In the genomic region with DNA sequence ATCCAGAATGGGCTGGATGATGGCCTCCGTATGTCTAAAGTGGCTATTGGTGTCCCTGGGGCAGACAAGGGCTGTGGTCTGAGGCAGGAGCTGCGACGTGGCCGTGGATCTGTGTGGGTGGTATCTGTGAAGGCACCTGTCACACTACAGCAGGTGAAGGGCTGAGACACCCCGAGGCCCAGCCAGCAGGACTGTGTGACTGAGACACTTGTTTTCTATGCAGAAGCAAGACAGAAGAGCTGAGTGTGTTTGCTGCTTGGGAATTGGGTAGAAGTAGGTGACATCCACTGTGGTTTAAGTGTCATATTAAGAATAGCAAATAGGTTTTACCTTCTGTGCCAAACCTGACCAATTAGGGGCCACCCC, we compare ENCODE assay signal across 1 cellular context.
A peak's percentile ranks its signal among the peaks of the same experiment; 100 is the strongest.
TF ChIP-seq lines count a peak whose summit lies in the region.

No MANE protein-coding gene starts in this region.

TF ChIP-seq in GM12878, 131 proteins besides CTCF, POLR2A, EP300 and RAD21:
- no peak for TF ChIP-seq MTA3 (IDR thresholded peaks at IDR 0.05; ENCODE audit: borderline replicate concordance, low read length)
- no peak for TF ChIP-seq JUNB (IDR thresholded peaks at IDR 0.05)
- TF ChIP-seq, protein P1, sequence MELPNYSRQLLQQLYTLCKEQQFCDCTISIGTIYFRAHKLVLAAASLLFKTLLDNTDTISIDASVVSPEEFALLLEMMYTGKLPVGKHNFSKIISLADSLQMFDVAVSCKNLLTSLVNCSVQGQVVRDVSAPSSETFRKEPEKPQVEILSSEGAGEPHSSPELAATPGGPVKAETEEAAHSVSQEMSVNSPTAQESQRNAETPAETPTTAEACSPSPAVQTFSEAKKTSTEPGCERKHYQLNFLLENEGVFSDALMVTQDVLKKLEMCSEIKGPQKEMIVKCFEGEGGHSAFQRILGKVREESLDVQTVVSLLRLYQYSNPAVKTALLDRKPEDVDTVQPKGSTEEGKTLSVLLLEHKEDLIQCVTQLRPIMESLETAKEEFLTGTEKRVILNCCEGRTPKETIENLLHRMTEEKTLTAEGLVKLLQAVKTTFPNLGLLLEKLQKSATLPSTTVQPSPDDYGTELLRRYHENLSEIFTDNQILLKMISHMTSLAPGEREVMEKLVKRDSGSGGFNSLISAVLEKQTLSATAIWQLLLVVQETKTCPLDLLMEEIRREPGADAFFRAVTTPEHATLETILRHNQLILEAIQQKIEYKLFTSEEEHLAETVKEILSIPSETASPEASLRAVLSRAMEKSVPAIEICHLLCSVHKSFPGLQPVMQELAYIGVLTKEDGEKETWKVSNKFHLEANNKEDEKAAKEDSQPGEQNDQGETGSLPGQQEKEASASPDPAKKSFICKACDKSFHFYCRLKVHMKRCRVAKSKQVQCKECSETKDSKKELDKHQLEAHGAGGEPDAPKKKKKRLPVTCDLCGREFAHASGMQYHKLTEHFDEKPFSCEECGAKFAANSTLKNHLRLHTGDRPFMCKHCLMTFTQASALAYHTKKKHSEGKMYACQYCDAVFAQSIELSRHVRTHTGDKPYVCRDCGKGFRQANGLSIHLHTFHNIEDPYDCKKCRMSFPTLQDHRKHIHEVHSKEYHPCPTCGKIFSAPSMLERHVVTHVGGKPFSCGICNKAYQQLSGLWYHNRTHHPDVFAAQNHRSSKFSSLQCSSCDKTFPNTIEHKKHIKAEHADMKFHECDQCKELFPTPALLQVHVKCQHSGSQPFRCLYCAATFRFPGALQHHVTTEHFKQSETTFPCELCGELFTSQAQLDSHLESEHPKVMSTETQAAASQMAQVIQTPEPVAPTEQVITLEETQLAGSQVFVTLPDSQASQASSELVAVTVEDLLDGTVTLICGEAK (IDR thresholded peaks at IDR 0.05; ENCODE audit: borderline replicate concordance): no peak
- TF ChIP-seq, protein P2, sequence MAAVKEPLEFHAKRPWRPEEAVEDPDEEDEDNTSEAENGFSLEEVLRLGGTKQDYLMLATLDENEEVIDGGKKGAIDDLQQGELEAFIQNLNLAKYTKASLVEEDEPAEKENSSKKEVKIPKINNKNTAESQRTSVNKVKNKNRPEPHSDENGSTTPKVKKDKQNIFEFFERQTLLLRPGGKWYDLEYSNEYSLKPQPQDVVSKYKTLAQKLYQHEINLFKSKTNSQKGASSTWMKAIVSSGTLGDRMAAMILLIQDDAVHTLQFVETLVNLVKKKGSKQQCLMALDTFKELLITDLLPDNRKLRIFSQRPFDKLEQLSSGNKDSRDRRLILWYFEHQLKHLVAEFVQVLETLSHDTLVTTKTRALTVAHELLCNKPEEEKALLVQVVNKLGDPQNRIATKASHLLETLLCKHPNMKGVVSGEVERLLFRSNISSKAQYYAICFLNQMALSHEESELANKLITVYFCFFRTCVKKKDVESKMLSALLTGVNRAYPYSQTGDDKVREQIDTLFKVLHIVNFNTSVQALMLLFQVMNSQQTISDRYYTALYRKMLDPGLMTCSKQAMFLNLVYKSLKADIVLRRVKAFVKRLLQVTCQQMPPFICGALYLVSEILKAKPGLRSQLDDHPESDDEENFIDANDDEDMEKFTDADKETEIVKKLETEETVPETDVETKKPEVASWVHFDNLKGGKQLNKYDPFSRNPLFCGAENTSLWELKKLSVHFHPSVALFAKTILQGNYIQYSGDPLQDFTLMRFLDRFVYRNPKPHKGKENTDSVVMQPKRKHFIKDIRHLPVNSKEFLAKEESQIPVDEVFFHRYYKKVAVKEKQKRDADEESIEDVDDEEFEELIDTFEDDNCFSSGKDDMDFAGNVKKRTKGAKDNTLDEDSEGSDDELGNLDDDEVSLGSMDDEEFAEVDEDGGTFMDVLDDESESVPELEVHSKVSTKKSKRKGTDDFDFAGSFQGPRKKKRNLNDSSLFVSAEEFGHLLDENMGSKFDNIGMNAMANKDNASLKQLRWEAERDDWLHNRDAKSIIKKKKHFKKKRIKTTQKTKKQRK (IDR thresholded peaks at IDR 0.05; ENCODE audit: low read depth, low read length): no peak
- no peak for TF ChIP-seq STAT3 (IDR thresholded peaks at IDR 0.05; ENCODE audit: low read depth, low read length)
- no peak for TF ChIP-seq PAX8 (IDR thresholded peaks at IDR 0.05)
- peak; percentile 23 for TF ChIP-seq MEF2B (IDR thresholded peaks at IDR 0.05; ENCODE audit: partially characterized antibody, poor library complexity, severe bottlenecking)
- TF ChIP-seq CBX3 (IDR thresholded peaks at IDR 0.05; ENCODE audit: borderline replicate concordance, low read depth): no peak
- peak; percentile 14; the same call in 1 of the 2 replicates for TF ChIP-seq IKZF1 (conservative IDR thresholded peaks at IDR 0.05)
- TF ChIP-seq SMAD1 (IDR thresholded peaks at IDR 0.05; ENCODE audit: low read depth, partially characterized antibody): no peak
- TF ChIP-seq, protein P3, sequence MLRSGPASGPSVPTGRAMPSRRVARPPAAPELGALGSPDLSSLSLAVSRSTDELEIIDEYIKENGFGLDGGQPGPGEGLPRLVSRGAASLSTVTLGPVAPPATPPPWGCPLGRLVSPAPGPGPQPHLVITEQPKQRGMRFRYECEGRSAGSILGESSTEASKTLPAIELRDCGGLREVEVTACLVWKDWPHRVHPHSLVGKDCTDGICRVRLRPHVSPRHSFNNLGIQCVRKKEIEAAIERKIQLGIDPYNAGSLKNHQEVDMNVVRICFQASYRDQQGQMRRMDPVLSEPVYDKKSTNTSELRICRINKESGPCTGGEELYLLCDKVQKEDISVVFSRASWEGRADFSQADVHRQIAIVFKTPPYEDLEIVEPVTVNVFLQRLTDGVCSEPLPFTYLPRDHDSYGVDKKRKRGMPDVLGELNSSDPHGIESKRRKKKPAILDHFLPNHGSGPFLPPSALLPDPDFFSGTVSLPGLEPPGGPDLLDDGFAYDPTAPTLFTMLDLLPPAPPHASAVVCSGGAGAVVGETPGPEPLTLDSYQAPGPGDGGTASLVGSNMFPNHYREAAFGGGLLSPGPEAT (IDR thresholded peaks at IDR 0.05; ENCODE audit: low read depth): no peak
- TF ChIP-seq STAT1 (conservative IDR thresholded peaks at IDR 0.05): no peak
- 0 out of 2 replicates have a peak, but pooled peaks have one; percentile 24 for TF ChIP-seq MTA2 (IDR thresholded peaks at IDR 0.05; ENCODE audit: low read depth)
TF ChIP-seq in GM12878: peak in this region for 3.
